1 cellular context compared by ENCODE assay signal in genomic region chr16:19092653-19093410, GRCh38.
TF ChIP-seq lines count a peak whose summit lies in the region.

No MANE protein-coding gene starts in this region.

TF ChIP-seq in HepG2, 621 proteins besides CTCF, POLR2A, EP300 and RAD21 (continued from another document):
- TF ChIP-seq, protein P1, sequence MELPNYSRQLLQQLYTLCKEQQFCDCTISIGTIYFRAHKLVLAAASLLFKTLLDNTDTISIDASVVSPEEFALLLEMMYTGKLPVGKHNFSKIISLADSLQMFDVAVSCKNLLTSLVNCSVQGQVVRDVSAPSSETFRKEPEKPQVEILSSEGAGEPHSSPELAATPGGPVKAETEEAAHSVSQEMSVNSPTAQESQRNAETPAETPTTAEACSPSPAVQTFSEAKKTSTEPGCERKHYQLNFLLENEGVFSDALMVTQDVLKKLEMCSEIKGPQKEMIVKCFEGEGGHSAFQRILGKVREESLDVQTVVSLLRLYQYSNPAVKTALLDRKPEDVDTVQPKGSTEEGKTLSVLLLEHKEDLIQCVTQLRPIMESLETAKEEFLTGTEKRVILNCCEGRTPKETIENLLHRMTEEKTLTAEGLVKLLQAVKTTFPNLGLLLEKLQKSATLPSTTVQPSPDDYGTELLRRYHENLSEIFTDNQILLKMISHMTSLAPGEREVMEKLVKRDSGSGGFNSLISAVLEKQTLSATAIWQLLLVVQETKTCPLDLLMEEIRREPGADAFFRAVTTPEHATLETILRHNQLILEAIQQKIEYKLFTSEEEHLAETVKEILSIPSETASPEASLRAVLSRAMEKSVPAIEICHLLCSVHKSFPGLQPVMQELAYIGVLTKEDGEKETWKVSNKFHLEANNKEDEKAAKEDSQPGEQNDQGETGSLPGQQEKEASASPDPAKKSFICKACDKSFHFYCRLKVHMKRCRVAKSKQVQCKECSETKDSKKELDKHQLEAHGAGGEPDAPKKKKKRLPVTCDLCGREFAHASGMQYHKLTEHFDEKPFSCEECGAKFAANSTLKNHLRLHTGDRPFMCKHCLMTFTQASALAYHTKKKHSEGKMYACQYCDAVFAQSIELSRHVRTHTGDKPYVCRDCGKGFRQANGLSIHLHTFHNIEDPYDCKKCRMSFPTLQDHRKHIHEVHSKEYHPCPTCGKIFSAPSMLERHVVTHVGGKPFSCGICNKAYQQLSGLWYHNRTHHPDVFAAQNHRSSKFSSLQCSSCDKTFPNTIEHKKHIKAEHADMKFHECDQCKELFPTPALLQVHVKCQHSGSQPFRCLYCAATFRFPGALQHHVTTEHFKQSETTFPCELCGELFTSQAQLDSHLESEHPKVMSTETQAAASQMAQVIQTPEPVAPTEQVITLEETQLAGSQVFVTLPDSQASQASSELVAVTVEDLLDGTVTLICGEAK (IDR thresholded peaks at IDR 0.05): peak; percentile 33; the same call in 1 of the 2 replicates
- TF ChIP-seq, protein P1 (CRISPR knock-in tag; IDR thresholded peaks at IDR 0.05): no peak
- no peak for TF ChIP-seq ZNF766 (CRISPR knock-in tag; IDR thresholded peaks at IDR 0.05; ENCODE audit: borderline replicate concordance)
- 0 out of 2 replicates have a peak, but pooled peaks have one; percentile 71 for TF ChIP-seq U2AF2 (IDR thresholded peaks at IDR 0.05; ENCODE audit: low read depth, low read length)
- no peak for TF ChIP-seq CBFB (CRISPR knock-in tag; IDR thresholded peaks at IDR 0.05)
- TF ChIP-seq, protein P2, sequence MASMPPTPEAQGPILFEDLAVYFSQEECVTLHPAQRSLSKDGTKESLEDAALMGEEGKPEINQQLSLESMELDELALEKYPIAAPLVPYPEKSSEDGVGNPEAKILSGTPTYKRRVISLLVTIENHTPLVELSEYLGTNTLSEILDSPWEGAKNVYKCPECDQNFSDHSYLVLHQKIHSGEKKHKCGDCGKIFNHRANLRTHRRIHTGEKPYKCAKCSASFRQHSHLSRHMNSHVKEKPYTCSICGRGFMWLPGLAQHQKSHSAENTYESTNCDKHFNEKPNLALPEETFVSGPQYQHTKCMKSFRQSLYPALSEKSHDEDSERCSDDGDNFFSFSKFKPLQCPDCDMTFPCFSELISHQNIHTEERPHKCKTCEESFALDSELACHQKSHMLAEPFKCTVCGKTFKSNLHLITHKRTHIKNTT (CRISPR knock-in tag; IDR thresholded peaks at IDR 0.05): no peak
- no peak for TF ChIP-seq ZNF251 (CRISPR knock-in tag; IDR thresholded peaks at IDR 0.05)
- TF ChIP-seq, protein P3, sequence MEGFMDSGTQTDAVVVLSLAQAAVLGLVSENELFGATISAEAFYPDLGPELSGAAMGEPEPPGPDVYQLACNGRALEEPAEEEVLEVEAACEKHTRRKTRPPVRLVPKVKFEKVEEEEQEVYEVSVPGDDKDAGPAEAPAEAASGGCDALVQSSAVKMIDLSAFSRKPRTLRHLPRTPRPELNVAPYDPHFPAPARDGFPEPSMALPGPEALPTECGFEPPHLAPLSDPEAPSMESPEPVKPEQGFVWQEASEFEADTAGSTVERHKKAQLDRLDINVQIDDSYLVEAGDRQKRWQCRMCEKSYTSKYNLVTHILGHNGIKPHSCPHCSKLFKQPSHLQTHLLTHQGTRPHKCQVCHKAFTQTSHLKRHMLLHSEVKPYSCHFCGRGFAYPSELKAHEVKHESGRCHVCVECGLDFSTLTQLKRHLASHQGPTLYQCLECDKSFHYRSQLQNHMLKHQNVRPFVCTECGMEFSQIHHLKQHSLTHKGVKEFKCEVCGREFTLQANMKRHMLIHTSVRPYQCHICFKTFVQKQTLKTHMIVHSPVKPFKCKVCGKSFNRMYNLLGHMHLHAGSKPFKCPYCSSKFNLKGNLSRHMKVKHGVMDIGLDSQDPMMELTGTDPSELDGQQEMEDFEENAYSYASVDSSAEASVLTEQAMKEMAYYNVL (CRISPR knock-in tag; IDR thresholded peaks at IDR 0.05; ENCODE audit: borderline replicate concordance): 0 out of 2 replicates have a peak, but pooled peaks have one; percentile 74
- no peak for TF ChIP-seq ZSCAN20 (CRISPR knock-in tag; IDR thresholded peaks at IDR 0.05; ENCODE audit: borderline replicate concordance)
- 0 out of 2 replicates have a peak, but pooled peaks have one; percentile 13 for TF ChIP-seq LCORL (IDR thresholded peaks at IDR 0.05)
- no peak for TF ChIP-seq LCORL (CRISPR knock-in tag; IDR thresholded peaks at IDR 0.05)
- 0 out of 2 replicates have a peak, but pooled peaks have one; percentile 34 for TF ChIP-seq ZNF512B (CRISPR knock-in tag; IDR thresholded peaks at IDR 0.05; ENCODE audit: borderline replicate concordance)
- TF ChIP-seq ATF7 (IDR thresholded peaks at IDR 0.05): peak; percentile 42
- TF ChIP-seq ATF7 (CRISPR knock-in tag; IDR thresholded peaks at IDR 0.05): no peak
TF ChIP-seq in HepG2: peak in this region for 20.
